In the genomic region with DNA sequence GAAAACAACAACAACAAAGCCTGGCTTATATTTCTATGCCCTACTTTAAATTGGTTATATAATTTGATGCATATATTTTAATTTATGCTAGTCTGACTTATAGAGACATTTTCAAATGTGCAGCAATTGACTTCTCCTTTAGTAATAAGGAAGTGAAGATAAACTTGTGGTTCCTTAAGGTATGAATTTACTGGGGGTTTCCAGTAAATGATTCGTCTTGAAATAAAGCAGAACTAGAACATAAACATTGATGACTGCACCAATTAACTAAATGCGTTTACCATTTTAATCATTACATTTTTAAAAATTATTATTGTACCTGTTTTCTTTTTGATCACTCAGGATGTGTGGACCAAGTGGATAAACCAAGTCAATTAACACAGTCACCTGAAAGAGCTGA, we compare ENCODE assay signal across 11 cellular contexts.
DNase-seq lines count a peak whose midpoint lies in the region; ATAC-seq and TF ChIP-seq lines count a peak whose summit lies in the region.
"Had no signal": no experiment of that assay in that cellular context is flagged by ENCODE, and none has a peak within 500 bp of the region (broad histone marks: within the 10 kb centered on the region; RNA-seq: fewer than 3 reads in every experiment).

No MANE protein-coding gene starts in this region.

- H3K4me3 ChIP-seq in coronary artery, result no peak overlapping the region

- no peak overlapping the region for H3K27ac Mint-ChIP-seq in T-helper 17 cell

- H3K4me1 Mint-ChIP-seq in T-helper 17 cell, result no peaks in the 10 kb centered on the region

- ATAC-seq in HG02798 (IDR thresholded peaks at IDR 0.05; ENCODE audit: poor library complexity, unreplicated experiment), result peak; percentile 90
- peak; percentile 91 for ATAC-seq in HG03521 (IDR thresholded peaks at IDR 0.05; ENCODE audit: unreplicated experiment)
- no peak for ATAC-seq in T-helper 17 cell

- no peak overlapping the region for H3K4me3 Mint-ChIP-seq in T-helper 17 cell

- H3K27ac ChIP-seq in coronary artery, result no peak overlapping the region
- H3K27ac ChIP-seq: RWPE1 had no signal

- DNase-seq in SIG-M5 treated with dmso at 0.1 percent for 504 hours (lab: John Stamatoyannopoulos, UW; ENCODE audit: unreplicated experiment) (peak; percentile 3), SIG-M5 (lab: John Stamatoyannopoulos, UW) (no peak), T-helper 17 cell (no peak), coronary artery (ENCODE audit: low spot score) (no peak), cerebellar nuclear complex (lab: John Stamatoyannopoulos, UW) (no peak)
- DNase-seq in activated CD4-positive, alpha-beta T cell treated with anti-CD3 and anti-CD28 coated beads for 1 hour, result no peak
- DNase-seq: 8988T; activated CD4-positive, alpha-beta T cell treated with anti-CD3 and anti-CD28 coated beads for 48 hours had no signal

- peaks cover 15% of the 10 kb centered on the region for H3K27me3 Mint-ChIP-seq in T-helper 17 cell

- no peaks in the 10 kb centered on the region for H3K36me3 Mint-ChIP-seq in T-helper 17 cell (ENCODE audit: low read depth)

- TF ChIP-seq CTCF in coronary artery (IDR thresholded peaks at IDR 0.05), result no peak

- H3K9me3 ChIP-seq in T-helper 17 cell (ENCODE audit: control insufficient read depth, low read length, poor library complexity, severe bottlenecking), result no peaks in the 10 kb centered on the region
